ENCODE assay signal across 1 cellular context in genomic region chr19:32287811-32288227, GRCh38.
TF ChIP-seq lines count a peak whose summit lies in the region.

No MANE protein-coding gene starts in this region.

TF ChIP-seq in GM12878, 131 proteins besides CTCF, POLR2A, EP300 and RAD21 (continued from another document):
- TF ChIP-seq ATF2 (IDR thresholded peaks at IDR 0.05; ENCODE audit: low read length) (no peak), PAX8 (IDR thresholded peaks at IDR 0.05) (no peak), ZBTB40 (IDR thresholded peaks at IDR 0.05; ENCODE audit: borderline replicate concordance) (no peak), NR2C1 (IDR thresholded peaks at IDR 0.05) (no peak), HDGF (IDR thresholded peaks at IDR 0.05) (no peak), SRF (IDR thresholded peaks at IDR 0.05; ENCODE audit: low read depth in 2 of 2, low read length in 2 of 2) (no peak), RAD51 (IDR thresholded peaks at IDR 0.05) (no peak), ZNF384 (IDR thresholded peaks at IDR 0.05; ENCODE audit: borderline replicate concordance, low read depth, low read length) (no peak), CREM (IDR thresholded peaks at IDR 0.05; ENCODE audit: low read depth) (no peak), TCF7 (IDR thresholded peaks at IDR 0.05; ENCODE audit: borderline replicate concordance) (no peak), BMI1 (IDR thresholded peaks at IDR 0.05; ENCODE audit: borderline replicate concordance) (no peak), CREB1 (IDR thresholded peaks at IDR 0.05; ENCODE audit: low read depth) (no peak), NBN (IDR thresholded peaks at IDR 0.05) (no peak)
- TF ChIP-seq, protein P1, sequence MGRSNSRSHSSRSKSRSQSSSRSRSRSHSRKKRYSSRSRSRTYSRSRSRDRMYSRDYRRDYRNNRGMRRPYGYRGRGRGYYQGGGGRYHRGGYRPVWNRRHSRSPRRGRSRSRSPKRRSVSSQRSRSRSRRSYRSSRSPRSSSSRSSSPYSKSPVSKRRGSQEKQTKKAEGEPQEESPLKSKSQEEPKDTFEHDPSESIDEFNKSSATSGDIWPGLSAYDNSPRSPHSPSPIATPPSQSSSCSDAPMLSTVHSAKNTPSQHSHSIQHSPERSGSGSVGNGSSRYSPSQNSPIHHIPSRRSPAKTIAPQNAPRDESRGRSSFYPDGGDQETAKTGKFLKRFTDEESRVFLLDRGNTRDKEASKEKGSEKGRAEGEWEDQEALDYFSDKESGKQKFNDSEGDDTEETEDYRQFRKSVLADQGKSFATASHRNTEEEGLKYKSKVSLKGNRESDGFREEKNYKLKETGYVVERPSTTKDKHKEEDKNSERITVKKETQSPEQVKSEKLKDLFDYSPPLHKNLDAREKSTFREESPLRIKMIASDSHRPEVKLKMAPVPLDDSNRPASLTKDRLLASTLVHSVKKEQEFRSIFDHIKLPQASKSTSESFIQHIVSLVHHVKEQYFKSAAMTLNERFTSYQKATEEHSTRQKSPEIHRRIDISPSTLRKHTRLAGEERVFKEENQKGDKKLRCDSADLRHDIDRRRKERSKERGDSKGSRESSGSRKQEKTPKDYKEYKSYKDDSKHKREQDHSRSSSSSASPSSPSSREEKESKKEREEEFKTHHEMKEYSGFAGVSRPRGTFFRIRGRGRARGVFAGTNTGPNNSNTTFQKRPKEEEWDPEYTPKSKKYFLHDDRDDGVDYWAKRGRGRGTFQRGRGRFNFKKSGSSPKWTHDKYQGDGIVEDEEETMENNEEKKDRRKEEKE (IDR thresholded peaks at IDR 0.05): no peak
